Comparison of ENCODE assay signal across 21 cellular contexts in genomic region chr19:11781295-11782057, GRCh38. TPM values are rescaled to one million over a fixed set of nuclear protein-coding genes. Genes with fewer than 3 reads are reported as not detected.
DNase-seq lines count a peak whose midpoint lies in the region; ATAC-seq and TF ChIP-seq lines count a peak whose summit lies in the region.
"Had no signal": no experiment of that assay in that cellular context is flagged by ENCODE, and none has a peak within 500 bp of the region (broad histone marks: within the 10 kb centered on the region; RNA-seq: fewer than 3 reads in every experiment).

No MANE protein-coding gene starts in this region.

- H3K4me1 ChIP-seq in CD8-positive, alpha-beta T cell (ENCODE audit: insufficient read depth, low read length): no peaks in the 10 kb centered on the region
- no peaks in the 10 kb centered on the region for H3K4me1 ChIP-seq in IMR-90 (ENCODE audit: control insufficient read depth, insufficient read depth, low read length)
- H3K4me1 ChIP-seq in muscle layer of duodenum (ENCODE audit: control insufficient read depth in 1 of 2, insufficient read depth in 2 of 2, low read length in 2 of 2): no peaks in the 10 kb centered on the region
- H3K4me1 ChIP-seq: foreskin keratinocyte, neural progenitor cell, psoas muscle, SJSA1 had no signal

- H3K4me2 ChIP-seq in IMR-90 (ENCODE audit: low read depth, low read length): no peak overlapping the region
- H3K4me2 ChIP-seq: neural progenitor cell had no signal

- H2AK5ac ChIP-seq in IMR-90 (ENCODE audit: low read depth, low read length): no peak overlapping the region

- H3K4ac ChIP-seq in IMR-90 (ENCODE audit: low read depth, low read length): no peak overlapping the region

- no peak overlapping the region for H2BK120ac ChIP-seq in IMR-90 (ENCODE audit: low read depth, low read length)

- H3K27ac ChIP-seq in CD8-positive, alpha-beta T cell (ENCODE audit: low read depth, low read length): no peak overlapping the region
- H3K27ac ChIP-seq in IMR-90 (ENCODE audit: insufficient read depth, low read length) (no peak overlapping the region), muscle layer of duodenum (ENCODE audit: low read length) (no peak overlapping the region), brain microvascular endothelial cell (no peak overlapping the region)
- H3K27ac ChIP-seq: foreskin keratinocyte, neural progenitor cell, psoas muscle, SJSA1 had no signal

- in situ Hi-C loops in IMR-90 (cut with MboI; ENCODE audit: low sequenced_read_pairs): no loop called here
- in situ Hi-C loops in brain microvascular endothelial cell (cut with HindIII; ENCODE audit: low pct_ligation_motif_present, low sequenced_read_pairs): no loop called here

- H3K4me1 Mint-ChIP-seq in CD8-positive, alpha-beta T cell (ENCODE audit: low read depth): no peaks in the 10 kb centered on the region
- H3K4me1 Mint-ChIP-seq: neural progenitor cell had no signal

- TF ChIP-seq POLR2A in IMR-90 (IDR thresholded peaks at IDR 0.05; ENCODE audit: low read depth, low read length): no peak

- no peak for TF ChIP-seq CTCF in CD8-positive, alpha-beta T cell (IDR thresholded peaks at IDR 0.05)
- TF ChIP-seq CTCF in IMR-90 (conservative IDR thresholded peaks at IDR 0.05; ENCODE audit: low read depth, low read length) (no peak), brain microvascular endothelial cell (IDR thresholded peaks at IDR 0.05; ENCODE audit: low read depth, low read length, missing control alignments) (no peak)

- no peak overlapping the region for H4K91ac ChIP-seq in IMR-90 (ENCODE audit: insufficient read depth, low read depth, low read length)

- H2BK15ac ChIP-seq in IMR-90 (ENCODE audit: low read depth, low read length): no peak overlapping the region

- H3K36me3 ChIP-seq in CD8-positive, alpha-beta T cell (ENCODE audit: insufficient read depth, low read length): peaks cover 37% of the 10 kb centered on the region
- H3K36me3 ChIP-seq in IMR-90 (ENCODE audit: control insufficient read depth, insufficient read depth, low read length) (peaks cover 41% of the 10 kb centered on the region), muscle layer of duodenum (ENCODE audit: control insufficient read depth in 1 of 2, insufficient read depth in 2 of 2, low read length in 2 of 2) (peaks cover 35 to 75% of the 10 kb centered on the region in 2 donors), brain microvascular endothelial cell (replicated peaks) (peaks cover 30% of the 10 kb centered on the region)

- peaks cover 0 to 3% of the 10 kb centered on the region in 2 experiments; a peak in 1 of 4 replicates for H3K79me1 ChIP-seq in IMR-90 (ENCODE audit: low read depth in 1 of 2, low read length in 2 of 2)

- no peaks in the 10 kb centered on the region for H4K20me1 ChIP-seq in IMR-90 (ENCODE audit: insufficient read depth, low read length)

- H2BK5ac ChIP-seq in IMR-90 (ENCODE audit: low read depth, low read length, poor library complexity, severe bottlenecking): no peak overlapping the region

- intact Hi-C loops in CD8-positive, alpha-beta T cell (cut with DNase I, micrococcal nuclease): no loop called here
- intact Hi-C loops in IMR-90 (cut with micrococcal nuclease): no loop called here

- WGBS in IMR-90 (ENCODE audit: extremely low coverage in 2 of 2, insufficient read length in 1 of 2), 2 experiments: no CpG with 5 or more reads among the region's 5 CpGs

- H3K36me3 Mint-ChIP-seq in CD8-positive, alpha-beta T cell: peaks cover 78% of the 10 kb centered on the region

- peaks cover 53% of the 10 kb centered on the region for H3K9me3 ChIP-seq in CD8-positive, alpha-beta T cell (ENCODE audit: low read length)
- H3K9me3 ChIP-seq in IMR-90 (ENCODE audit: control insufficient read depth, insufficient read depth, low read length): peaks cover 75% of the 10 kb centered on the region
- peaks cover 53 to 59% of the 10 kb centered on the region in 2 donors for H3K9me3 ChIP-seq in muscle layer of duodenum (ENCODE audit: control insufficient read depth in 1 of 2, low read length in 2 of 2)

- H3K27me3 Mint-ChIP-seq in CD8-positive, alpha-beta T cell (ENCODE audit: low read depth): no peaks in the 10 kb centered on the region
- H3K27me3 Mint-ChIP-seq: activated CD4-positive, alpha-beta memory T cell treated with anti-CD3 and anti-CD28 coated beads for 36 hours; CD4-positive, alpha-beta T cell had no signal

- peak overlapping the region; percentile 0 for H3K4me3 ChIP-seq in CD8-positive, alpha-beta T cell (ENCODE audit: low read depth, low read length)
- H3K4me3 ChIP-seq in IMR-90 (ENCODE audit: insufficient read depth, low read depth, low read length) (no peak overlapping the region), muscle layer of duodenum (ENCODE audit: low read depth in 1 of 2, low read length in 2 of 2) (peak overlapping the region; percentile 38 to 48), brain microvascular endothelial cell (ENCODE audit: low read depth, low read length) (no peak overlapping the region)
- H3K4me3 ChIP-seq: neural progenitor cell, psoas muscle, SJSA1 had no signal

- H3K9me3 Mint-ChIP-seq in CD8-positive, alpha-beta T cell: peaks cover 43% of the 10 kb centered on the region

- no peak overlapping the region for H3K27ac Mint-ChIP-seq in CD8-positive, alpha-beta T cell
- H3K27ac Mint-ChIP-seq: activated CD4-positive, alpha-beta memory T cell treated with anti-CD3 and anti-CD28 coated beads for 36 hours; CD4-positive, alpha-beta T cell; neural progenitor cell; WTC11 had no signal

- no peak for TF ChIP-seq RAD21 in IMR-90 (IDR thresholded peaks at IDR 0.05; ENCODE audit: low read length)

- H2AK9ac ChIP-seq in IMR-90 (replicated peaks; ENCODE audit: low read depth, low read length, poor library complexity): no peak overlapping the region

- no peak overlapping the region for H4K5ac ChIP-seq in IMR-90 (ENCODE audit: low read depth, low read length)

- no peak overlapping the region for H3K9ac ChIP-seq in IMR-90 (ENCODE audit: low read depth, low read length)
- H3K9ac ChIP-seq: neural progenitor cell had no signal

- H3K9me1 ChIP-seq in IMR-90 (ENCODE audit: insufficient read depth, low read length): no peaks in the 10 kb centered on the region

- DNase-seq in CD8-positive, alpha-beta T cell: no peak
- DNase-seq in IMR-90 (peak; percentile 7), dermis blood vessel endothelial cell (peak; percentile 8), brain microvascular endothelial cell (no peak), NCI-H345 treated with DMSO at 0.1 percent for 48 hours (lab: John Stamatoyannopoulos, UW; ENCODE audit: unreplicated experiment) (no peak), T-helper 9 cell (no peak)
- DNase-seq: activated CD4-positive, alpha-beta memory T cell treated with anti-CD3 and anti-CD28 coated beads for 36 hours; activated naive CD4-positive, alpha-beta T cell; aorta; CD4-positive, alpha-beta T cell; Kasumi-1; midbrain; NCI-H1417 treated with DMSO at 0.1 percent for 48 hours; NCI-H82; psoas muscle had no signal

- no peak overlapping the region for H4K8ac ChIP-seq in IMR-90 (ENCODE audit: low read depth in 2 of 2, low read length in 2 of 2)

- no TSS peak for BruUV-seq in IMR-90 (replicated peaks; lab: Mats Ljungman, UMichigan)

- no peak overlapping the region for H3K4me3 Mint-ChIP-seq in CD8-positive, alpha-beta T cell
- H3K4me3 Mint-ChIP-seq: activated CD4-positive, alpha-beta memory T cell treated with anti-CD3 and anti-CD28 coated beads for 36 hours; CD4-positive, alpha-beta T cell; neural progenitor cell; WTC11 had no signal

- CTCF ChIA-PET in CD8-positive, alpha-beta T cell (lab: Charles Lee): no interaction called here
- CTCF ChIA-PET in IMR-90 (lab: Yijun Ruan, JAX): no interaction called here

- H2AFZ ChIP-seq in IMR-90 (replicated peaks; ENCODE audit: low read length, poor library complexity): no peak overlapping the region
- H2AFZ ChIP-seq: neural progenitor cell had no signal

- no peak for ATAC-seq in CD8-positive, alpha-beta T cell
- ATAC-seq in IMR-90 (ENCODE audit: low read depth) (no peak), HG03025 (IDR thresholded peaks at IDR 0.05; ENCODE audit: low FRiP score, unreplicated experiment) (no peak)
- ATAC-seq: foreskin keratinocyte, psoas muscle, WTC11 had no signal

- dilution Hi-C loops in IMR-90 (cut with HindIII; ENCODE audit: low sequenced_read_pairs, unreplicated experiment): no loop called here

- no peak overlapping the region for H3K18ac ChIP-seq in IMR-90 (ENCODE audit: low read depth, low read length)

- H3K23ac ChIP-seq in IMR-90 (ENCODE audit: low read depth, low read length): no peak overlapping the region

- POLR2A ChIA-PET in CD8-positive, alpha-beta T cell (lab: Charles Lee): no interaction called here
- POLR2A ChIA-PET in IMR-90 (lab: Charles Lee; ENCODE audit: unreplicated experiment): no interaction called here

- H3K27me3 ChIP-seq in CD8-positive, alpha-beta T cell (ENCODE audit: insufficient read depth, low read length): no peaks in the 10 kb centered on the region
- H3K27me3 ChIP-seq in IMR-90 (ENCODE audit: control insufficient read depth, insufficient read depth, low read length): no peaks in the 10 kb centered on the region
- H3K27me3 ChIP-seq in muscle layer of duodenum (ENCODE audit: low read depth, low read length): no peaks in the 10 kb centered on the region
- H3K27me3 ChIP-seq in brain microvascular endothelial cell (replicated peaks): no peaks in the 10 kb centered on the region
- H3K27me3 ChIP-seq: foreskin keratinocyte, SJSA1 had no signal

- H3K56ac ChIP-seq in IMR-90 (ENCODE audit: extremely low read depth, insufficient read depth, low read length): no peak overlapping the region

- H3K14ac ChIP-seq in IMR-90 (replicated peaks; ENCODE audit: low read depth, low read length): no peak overlapping the region

- H2BK20ac ChIP-seq in IMR-90 (ENCODE audit: low read depth, low read length): no peak overlapping the region

RNA-seq across cellular contexts. Expression of gene ZNF441, which starts 14.7 kb away (rescaled TPM):
- total RNA-seq in CD8-positive, alpha-beta T cell: 1 to 10 TPM; 1.9 to 2.3 TPM
- total RNA-seq in IMR-90 (2012; rRNA removed) (9.7 and 12.2 TPM in 2 replicates), dermis blood vessel endothelial cell (8.0 and 10.4 TPM in 2 replicates)
- polyA plus RNA-seq in IMR-90 (2012; rRNA removed): 2.4 and 2.8 TPM in 2 replicates
- polyA plus RNA-seq in IMR-90 (2012; cell fraction: cytosol; rRNA removed): 0.08 and 0.11 TPM in 2 replicates
- 2.2 and 16.7 TPM in 2 replicates for polyA plus RNA-seq in IMR-90 (2012; cell fraction: nucleus; rRNA removed; ENCODE audit: low replicate concordance)

RNA-seq across cellular contexts. Expression of gene ZNF491, which starts 16.8 kb away (rescaled TPM):
- under 1 TPM; 0.43 to 0.89 TPM for total RNA-seq in CD8-positive, alpha-beta T cell
- 3.6 and 4.2 TPM in 2 replicates for total RNA-seq in IMR-90 (2012; rRNA removed)
- polyA plus RNA-seq in IMR-90 (2012; rRNA removed): 0.80 and 1.5 TPM in 2 replicates
- polyA plus RNA-seq in IMR-90 (2012; cell fraction: cytosol; rRNA removed): 0.15 and 0.17 TPM in 2 replicates
- 0.57 and 4.8 TPM in 2 replicates for polyA plus RNA-seq in IMR-90 (2012; cell fraction: nucleus; rRNA removed; ENCODE audit: low replicate concordance)
- total RNA-seq in dermis blood vessel endothelial cell: 1.5 and 1.6 TPM in 2 replicates

RNA-seq across cellular contexts. Expression of gene ZNF440, which starts 32.6 kb away (rescaled TPM):
- 1 to 10 TPM; 6.4 to 7.9 TPM for total RNA-seq in CD8-positive, alpha-beta T cell
- 8.4 and 9.4 TPM in 2 replicates for total RNA-seq in IMR-90 (2012; rRNA removed)
- polyA plus RNA-seq in IMR-90 (2012; rRNA removed): 1.7 and 2.8 TPM in 2 replicates
- polyA plus RNA-seq in IMR-90 (2012; cell fraction: cytosol; rRNA removed): 0.33 and 0.77 TPM in 2 replicates
- polyA plus RNA-seq in IMR-90 (2012; cell fraction: nucleus; rRNA removed; ENCODE audit: low replicate concordance): 1.6 and 10.7 TPM in 2 replicates
- 9.0 and 12.4 TPM in 2 replicates for total RNA-seq in dermis blood vessel endothelial cell

RNA-seq across cellular contexts. Expression of gene ZNF823, which starts 42.7 kb away (rescaled TPM):
- 1 to 10 TPM; 2.8 to 4.3 TPM for total RNA-seq in CD8-positive, alpha-beta T cell
- total RNA-seq in IMR-90 (2012; rRNA removed) (9.2 and 9.3 TPM in 2 replicates), dermis blood vessel endothelial cell (11.7 and 15.1 TPM in 2 replicates)
- 1.8 and 2.2 TPM in 2 replicates for polyA plus RNA-seq in IMR-90 (2012; rRNA removed)
- 0.19 and 0.34 TPM in 2 replicates for polyA plus RNA-seq in IMR-90 (2012; cell fraction: cytosol; rRNA removed)
- polyA plus RNA-seq in IMR-90 (2012; cell fraction: nucleus; rRNA removed; ENCODE audit: low replicate concordance): 0.58 and 4.0 TPM in 2 replicates

Comparison
In these comparisons a context has a peak if more than half of its experiments do, and no peak if none do; other contexts are left out.
1. DNase-seq: peak in IMR-90 (single experiment) and dermis blood vessel endothelial cell (single experiment); none in CD8-positive, alpha-beta T cell (0 of 7), brain microvascular endothelial cell (single experiment), NCI-H345 treated with DMSO at 0.1 percent for 48 hours (single experiment) and T-helper 9 cell (single experiment).
2. H3K4me3 ChIP-seq: peak in CD8-positive, alpha-beta T cell (single experiment) and muscle layer of duodenum (2 of 2); none in IMR-90 (single experiment) and brain microvascular endothelial cell (single experiment).